Comparison of ENCODE assay signal across 25 cellular contexts in the genomic region with DNA sequence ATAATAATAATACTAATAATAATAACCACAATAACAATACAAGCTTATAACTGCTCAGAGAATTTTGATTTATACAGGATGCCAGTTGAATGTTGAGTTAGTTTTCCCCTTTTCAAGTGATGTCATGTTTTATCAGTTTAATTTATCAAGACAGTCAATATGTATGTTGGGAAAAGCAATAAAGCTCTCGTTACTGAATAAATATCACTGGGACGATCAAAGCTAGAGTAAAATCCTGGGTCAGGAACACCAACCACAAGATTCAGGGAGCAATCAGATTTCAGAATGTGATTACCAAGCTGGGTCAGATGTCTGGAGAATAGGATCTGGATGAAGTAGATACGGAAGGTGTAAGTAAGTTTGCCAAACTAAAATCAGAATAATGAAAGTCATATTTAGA.
DNase-seq lines count a peak whose midpoint lies in the region; ATAC-seq and TF ChIP-seq lines count a peak whose summit lies in the region.
"Had no signal": no experiment of that assay in that cellular context is flagged by ENCODE, and none has a peak within 500 bp of the region (broad histone marks: within the 10 kb centered on the region; RNA-seq: fewer than 3 reads in every experiment).

No MANE protein-coding gene starts in this region.

- DNase-seq in NCI-H2029 (lab: John Stamatoyannopoulos, UW) (peak; percentile 6), NCI-H2029 treated with DMSO at 0.1 percent for 48 hours (lab: John Stamatoyannopoulos, UW) (no peak), NCI-H510A treated with DMSO at 0.1 percent for 48 hours (lab: John Stamatoyannopoulos, UW) (peak; percentile 24), endothelial cell (ENCODE audit: low spot score) (no peak), posterior cingulate gyrus (no peak), ecto neural progenitor cell (ENCODE audit: low spot score) (no peak)
- no peak for DNase-seq in naive thymus-derived CD4-positive, alpha-beta T cell
- DNase-seq: AML-193; C1 segment of cervical spinal cord; CD8-positive, alpha-beta memory T cell; EL; GF-D8; IMR-90; NCI-H1105; NCI-H146; NCI-H2081; NCI-H2171; NCI-H345; NCI-H526; PC-9; RPMI8226; SK-N-SH had no signal

- ATAC-seq in naive thymus-derived CD4-positive, alpha-beta T cell: no peak
- ATAC-seq in HG02981 (IDR thresholded peaks at IDR 0.05; ENCODE audit: unreplicated experiment): no peak

- intact Hi-C loops in naive thymus-derived CD4-positive, alpha-beta T cell (cut with micrococcal nuclease): no loop called here
- intact Hi-C loops in posterior cingulate gyrus (cut with DNase I): no loop called here

- no peak for TF ChIP-seq CTCF in endothelial cell (IDR thresholded peaks at IDR 0.05; ENCODE audit: unreplicated experiment)

- no peaks in the 10 kb centered on the region for H3K36me3 ChIP-seq in naive thymus-derived CD4-positive, alpha-beta T cell (ENCODE audit: control insufficient read depth in 2 of 3, insufficient read depth in 3 of 3, low read length in 3 of 3)

- no peak overlapping the region for H3K27ac ChIP-seq in naive thymus-derived CD4-positive, alpha-beta T cell (ENCODE audit: low read depth, low read length)
- H3K27ac ChIP-seq: HL-60, KMS-11, PC-9 had no signal

- no peak overlapping the region for H3K4me3 ChIP-seq in naive thymus-derived CD4-positive, alpha-beta T cell (ENCODE audit: low read length)
- H3K4me3 ChIP-seq: PC-9 had no signal

- no peaks in the 10 kb centered on the region for H3K27me3 ChIP-seq in naive thymus-derived CD4-positive, alpha-beta T cell (ENCODE audit: control insufficient read depth in 2 of 2, insufficient read depth in 2 of 2, low read length in 2 of 2)

- no peaks in the 10 kb centered on the region for H3K36me3 Mint-ChIP-seq in endothelial cell (ENCODE audit: low read depth, unreplicated experiment)
- H3K36me3 Mint-ChIP-seq in naive thymus-derived CD4-positive, alpha-beta T cell: no peaks in the 10 kb centered on the region
- H3K36me3 Mint-ChIP-seq: CD8-positive, alpha-beta memory T cell had no signal

- POLR2A ChIA-PET in naive thymus-derived CD4-positive, alpha-beta T cell (lab: Charles Lee): no interaction called here

- H3K4me1 ChIP-seq in naive thymus-derived CD4-positive, alpha-beta T cell (ENCODE audit: control insufficient read depth in 2 of 2, insufficient read depth in 2 of 2, low read length in 2 of 2): no peaks in the 10 kb centered on the region

- CTCF ChIA-PET in naive thymus-derived CD4-positive, alpha-beta T cell (lab: Charles Lee): no interaction called here

- H3K9me3 ChIP-seq in naive thymus-derived CD4-positive, alpha-beta T cell (ENCODE audit: control insufficient read depth in 2 of 3, low read length in 3 of 3): no peaks in the 10 kb centered on the region
- H3K9me3 ChIP-seq: SK-N-SH had no signal

- no peaks in the 10 kb centered on the region for H3K9me3 Mint-ChIP-seq in endothelial cell (ENCODE audit: unreplicated experiment)
- peaks cover 0 to 9% (median 1%) of the 10 kb centered on the region in 11 donors for H3K9me3 Mint-ChIP-seq in naive thymus-derived CD4-positive, alpha-beta T cell

- peak overlapping the region; percentile 25 for H3K27ac Mint-ChIP-seq in endothelial cell (ENCODE audit: unreplicated experiment)
- H3K27ac Mint-ChIP-seq in naive thymus-derived CD4-positive, alpha-beta T cell: no peak overlapping the region
- H3K27ac Mint-ChIP-seq: CD8-positive, alpha-beta memory T cell had no signal

- no peaks in the 10 kb centered on the region for H3K27me3 Mint-ChIP-seq in endothelial cell (ENCODE audit: unreplicated experiment)
- H3K27me3 Mint-ChIP-seq in naive thymus-derived CD4-positive, alpha-beta T cell: no peaks in the 10 kb centered on the region
- H3K27me3 Mint-ChIP-seq: CD8-positive, alpha-beta memory T cell had no signal

- H3K4me1 Mint-ChIP-seq in endothelial cell (ENCODE audit: unreplicated experiment): no peaks in the 10 kb centered on the region
- H3K4me1 Mint-ChIP-seq in naive thymus-derived CD4-positive, alpha-beta T cell: no peaks in the 10 kb centered on the region
- H3K4me1 Mint-ChIP-seq: CD8-positive, alpha-beta memory T cell had no signal

- H3K4me3 Mint-ChIP-seq in endothelial cell (ENCODE audit: unreplicated experiment): no peak overlapping the region
- H3K4me3 Mint-ChIP-seq in naive thymus-derived CD4-positive, alpha-beta T cell: no peak overlapping the region
- H3K4me3 Mint-ChIP-seq: CD8-positive, alpha-beta memory T cell had no signal

Comparison
In these comparisons a context has a peak if more than half of its experiments do, and no peak if none do; other contexts are left out.
1. DNase-seq: peak in NCI-H2029 (single experiment) and NCI-H510A treated with DMSO at 0.1 percent for 48 hours (single experiment); none in NCI-H2029 treated with DMSO at 0.1 percent for 48 hours (single experiment), endothelial cell (single experiment), naive thymus-derived CD4-positive, alpha-beta T cell (0 of 9), posterior cingulate gyrus (0 of 10) and ecto neural progenitor cell (single experiment).